ENCODE assay signal across 1 cellular context in genomic region chr11:925496-926301, GRCh38.
TF ChIP-seq lines count a peak whose summit lies in the region.

AP2A2 (plus strand) TSS chr11:925870; CDS start chr11:926022, 152 bp downstream.

TF ChIP-seq in A549, 52 proteins besides CTCF, POLR2A, EP300 and RAD21 (continued from another document):
- 0 out of 2 replicates have a peak, but pooled peaks have one; percentile 44 for TF ChIP-seq RCOR1 (IDR thresholded peaks at IDR 0.05; ENCODE audit: low read depth, low read length)
- TF ChIP-seq USF2 (IDR thresholded peaks at IDR 0.05) = no peak
- TF ChIP-seq RARB (CRISPR knock-in tag; IDR thresholded peaks at IDR 0.05) = no peak
- TF ChIP-seq NFE2L2 (conservative IDR thresholded peaks at IDR 0.05; ENCODE audit: low read length) = no peak
- TF ChIP-seq ZSCAN20 (CRISPR knock-in tag; IDR thresholded peaks at IDR 0.05) = peak; percentile 83; the same call in 1 of the 2 replicates
- TF ChIP-seq POLR2AphosphoS2 (conservative IDR thresholded peaks at IDR 0.05; ENCODE audit: low read length) = no peak
- no peak for TF ChIP-seq CBX8 (IDR thresholded peaks at IDR 0.05)
- no peak for TF ChIP-seq ZC3H11A (IDR thresholded peaks at IDR 0.05)
- no peak for TF ChIP-seq EHMT2 (IDR thresholded peaks at IDR 0.05; ENCODE audit: low read depth)
- TF ChIP-seq JUNB (IDR thresholded peaks at IDR 0.05) = no peak
- no peak for TF ChIP-seq HOXA7 (CRISPR knock-in tag; IDR thresholded peaks at IDR 0.05)
- TF ChIP-seq E2F6 (IDR thresholded peaks at IDR 0.05; ENCODE audit: borderline replicate concordance, low read depth) = no peak
- no peak for TF ChIP-seq MAFK (IDR thresholded peaks at IDR 0.05; ENCODE audit: partially characterized antibody)
- no peak for TF ChIP-seq KDM5A (IDR thresholded peaks at IDR 0.05)
- peak; percentile 82 for TF ChIP-seq SMC3 (IDR thresholded peaks at IDR 0.05)
- TF ChIP-seq MAX (IDR thresholded peaks at IDR 0.05) = peak; percentile 36; the same call in 1 of the 2 replicates
- TF ChIP-seq HMGXB4 (CRISPR knock-in tag; IDR thresholded peaks at IDR 0.05; ENCODE audit: borderline replicate concordance) = no peak
- peak; percentile 27; the same call in 1 of the 2 replicates for TF ChIP-seq PHF8 (IDR thresholded peaks at IDR 0.05; ENCODE audit: borderline replicate concordance, low read depth)
- TF ChIP-seq KDM1A (IDR thresholded peaks at IDR 0.05; ENCODE audit: low read depth) = 0 out of 2 replicates have a peak, but pooled peaks have one; percentile 34
- TF ChIP-seq JUN (IDR thresholded peaks at IDR 0.05) = peak in 1 of 2 experiments; percentile 73; a peak in 2 of 5 replicates
